Comparison of ENCODE assay signal across 9 cellular contexts in the genomic region with DNA sequence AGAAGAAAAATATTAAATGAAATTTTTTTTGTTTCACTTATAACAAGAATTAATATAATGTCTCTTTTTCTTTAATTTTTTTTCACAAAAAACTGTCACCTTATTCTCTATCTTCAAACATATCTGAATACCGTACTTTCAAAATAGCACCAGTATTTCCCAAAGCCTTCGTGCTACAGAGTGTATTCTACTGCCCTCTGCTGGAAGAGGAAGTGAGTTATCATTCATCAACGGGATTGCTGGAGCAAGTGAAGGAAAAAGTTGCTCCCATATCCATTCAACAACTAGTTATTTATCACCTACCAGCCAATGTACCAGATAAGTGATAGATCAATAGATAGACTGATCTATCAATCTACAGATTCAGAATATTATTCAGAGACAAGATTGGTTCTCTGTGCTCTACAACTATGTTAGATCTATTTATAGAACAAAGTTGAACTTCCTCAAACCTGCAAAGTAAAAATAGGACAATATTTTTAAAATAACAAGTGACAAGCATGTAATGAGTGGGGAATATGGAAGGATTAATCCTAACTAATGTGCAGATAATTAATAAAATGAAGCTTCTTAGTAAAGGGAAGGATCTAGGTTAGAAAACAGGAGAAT. TPM values are rescaled to one million over a fixed set of nuclear protein-coding genes. Genes with fewer than 3 reads are reported as not detected.
A peak's percentile ranks its signal among the peaks of the same experiment; 100 is the strongest.
DNase-seq lines count a peak whose midpoint lies in the region; ATAC-seq and TF ChIP-seq lines count a peak whose summit lies in the region.
"Had no signal": no experiment of that assay in that cellular context is flagged by ENCODE, and none has a peak within 500 bp of the region (broad histone marks: within the 10 kb centered on the region; RNA-seq: fewer than 3 reads in every experiment).

No MANE protein-coding gene starts in this region.

- H3K4me1 ChIP-seq in OCI-LY1 (ENCODE audit: insufficient read depth, low read length, severe bottlenecking) (no peaks in the 10 kb centered on the region), osteoblast (ENCODE audit: insufficient read depth, low read length) (no peaks in the 10 kb centered on the region)

- H3K9me2 ChIP-seq in OCI-LY1 (ENCODE audit: low read depth, low read length): no peaks in the 10 kb centered on the region

- H3K4me3 Mint-ChIP-seq in endothelial cell (ENCODE audit: unreplicated experiment): no peak overlapping the region
- no peak overlapping the region for H3K4me3 Mint-ChIP-seq in stimulated activated naive B cell treated with anti-CD40 and anti-IgM and Interleukin-4, amounts not matched to agents 10 μg/mL and 1 μg/mL and 100 μg/mL, for 72 hours

- no peaks in the 10 kb centered on the region for H4K20me1 ChIP-seq in OCI-LY1 (ENCODE audit: insufficient read depth, low read length)
- H4K20me1 ChIP-seq in osteoblast (ENCODE audit: insufficient read depth, low read length): no peaks in the 10 kb centered on the region

- H3K79me2 ChIP-seq in OCI-LY1 (ENCODE audit: insufficient read depth, low read length): no peaks in the 10 kb centered on the region
- H3K79me2 ChIP-seq in osteoblast (ENCODE audit: insufficient read depth, low read length): no peaks in the 10 kb centered on the region

- H3K27me3 Mint-ChIP-seq in endothelial cell (ENCODE audit: unreplicated experiment): no peaks in the 10 kb centered on the region
- H3K27me3 Mint-ChIP-seq in stimulated activated naive B cell treated with anti-CD40 and anti-IgM and Interleukin-4, amounts not matched to agents 10 μg/mL and 1 μg/mL and 100 μg/mL, for 72 hours: peaks cover 6 to 7% of the 10 kb centered on the region in 2 donors

- H3K4me3 ChIP-seq in OCI-LY1 (ENCODE audit: low read depth, low read length, poor library complexity, severe bottlenecking) (no peak overlapping the region), osteoblast (ENCODE audit: insufficient read depth, low read length) (no peak overlapping the region)
- H3K4me3 ChIP-seq: skin epidermis had no signal

- peaks cover 3% of the 10 kb centered on the region for H3K4me1 Mint-ChIP-seq in endothelial cell (ENCODE audit: unreplicated experiment)
- peaks cover 0 to 4% of the 10 kb centered on the region in 2 donors for H3K4me1 Mint-ChIP-seq in stimulated activated naive B cell treated with anti-CD40 and anti-IgM and Interleukin-4, amounts not matched to agents 10 μg/mL and 1 μg/mL and 100 μg/mL, for 72 hours

- peak; percentile 75 for ATAC-seq in GM18907 (IDR thresholded peaks at IDR 0.05; ENCODE audit: unreplicated experiment)
- ATAC-seq in HG03565 (IDR thresholded peaks at IDR 0.05; ENCODE audit: unreplicated experiment): peak; percentile 78
- no peak for ATAC-seq in stimulated activated naive B cell treated with anti-CD40 and anti-IgM and Interleukin-4, amounts not matched to agents 10 μg/mL and 1 μg/mL and 100 μg/mL, for 72 hours (replicated peaks)

- H2AFZ ChIP-seq in OCI-LY1 (ENCODE audit: low read length): no peak overlapping the region
- no peak overlapping the region for H2AFZ ChIP-seq in osteoblast (ENCODE audit: low read length)

- H3K27ac ChIP-seq in OCI-LY1 (ENCODE audit: low read depth, low read length, poor library complexity, severe bottlenecking): no peak overlapping the region
- no peak overlapping the region for H3K27ac ChIP-seq in osteoblast (ENCODE audit: low read depth, low read length)
- H3K27ac ChIP-seq: skin epidermis had no signal

- H3K27me3 ChIP-seq in OCI-LY1 (ENCODE audit: insufficient read depth, low read length) (no peaks in the 10 kb centered on the region), osteoblast (ENCODE audit: insufficient read depth, low read length) (no peaks in the 10 kb centered on the region)

- no peaks in the 10 kb centered on the region for H3K36me3 Mint-ChIP-seq in endothelial cell (ENCODE audit: low read depth, unreplicated experiment)
- no peaks in the 10 kb centered on the region for H3K36me3 Mint-ChIP-seq in stimulated activated naive B cell treated with anti-CD40 and anti-IgM and Interleukin-4, amounts not matched to agents 10 μg/mL and 1 μg/mL and 100 μg/mL, for 72 hours

- H3K9me3 ChIP-seq in OCI-LY1 (ENCODE audit: low read length): no peaks in the 10 kb centered on the region
- H3K9me3 ChIP-seq in osteoblast (ENCODE audit: low read depth, low read length): no peaks in the 10 kb centered on the region

- H3K36me3 ChIP-seq in OCI-LY1 (ENCODE audit: insufficient read depth, low read length): no peaks in the 10 kb centered on the region
- H3K36me3 ChIP-seq in osteoblast (ENCODE audit: insufficient read depth, low read length): no peaks in the 10 kb centered on the region

- no peak overlapping the region for H3K27ac Mint-ChIP-seq in endothelial cell (ENCODE audit: unreplicated experiment)
- H3K27ac Mint-ChIP-seq in stimulated activated naive B cell treated with anti-CD40 and anti-IgM and Interleukin-4, amounts not matched to agents 10 μg/mL and 1 μg/mL and 100 μg/mL, for 72 hours: no peak overlapping the region

- H3F3A ChIP-seq in OCI-LY1 (ENCODE audit: insufficient read depth, low read length): no peaks in the 10 kb centered on the region

- H3K9ac ChIP-seq in OCI-LY1 (ENCODE audit: low read length): no peak overlapping the region

- no peaks in the 10 kb centered on the region for H3K9me3 Mint-ChIP-seq in endothelial cell (ENCODE audit: unreplicated experiment)
- peaks cover 0 to 1% of the 10 kb centered on the region in 2 donors for H3K9me3 Mint-ChIP-seq in stimulated activated naive B cell treated with anti-CD40 and anti-IgM and Interleukin-4, amounts not matched to agents 10 μg/mL and 1 μg/mL and 100 μg/mL, for 72 hours

- H3K4me2 ChIP-seq in OCI-LY1 (ENCODE audit: low read length): no peak overlapping the region
- no peak overlapping the region for H3K4me2 ChIP-seq in osteoblast (ENCODE audit: insufficient read depth, low read length)

- DNase-seq in COR-L47 (lab: John Stamatoyannopoulos, UW) (peak; percentile 41), endothelial cell (ENCODE audit: low spot score) (peak; percentile 42), osteoblast (ENCODE audit: insufficient read length, low spot score, missing footprints) (no peak), cortex of kidney (lab: John Stamatoyannopoulos, UW) (no peak)
- no peak for DNase-seq in stimulated activated naive B cell treated with anti-CD40 and anti-IgM and Interleukin-4, amounts not matched to agents 10 μg/mL and 1 μg/mL and 100 μg/mL, for 72 hours

- peak; percentile 78 for TF ChIP-seq CTCF in OCI-LY1 (IDR thresholded peaks at IDR 0.05; ENCODE audit: low read length)
- peak; percentile 77 for TF ChIP-seq CTCF in endothelial cell (IDR thresholded peaks at IDR 0.05; ENCODE audit: unreplicated experiment)
- peak; percentile 70 for TF ChIP-seq CTCF in osteoblast (IDR thresholded peaks at IDR 0.05; ENCODE audit: extremely low read depth, low read depth, low read length)

RNA-seq across cellular contexts. Expression of a gene that starts 26.7 kb away (rescaled TPM):
- not detected for total RNA-seq in endothelial cell (ENCODE audit: unreplicated experiment)
- total RNA-seq in osteoblast: not detected in 2 replicates

Comparison
In these comparisons a context has a peak if more than half of its experiments do, and no peak if none do; other contexts are left out.
1. DNase-seq: peak in COR-L47 (single experiment) and endothelial cell (single experiment); none in osteoblast (single experiment), stimulated activated naive B cell treated with anti-CD40 and anti-IgM and Interleukin-4, amounts not matched to agents 10 μg/mL and 1 μg/mL and 100 μg/mL, for 72 hours (single experiment) and cortex of kidney (single experiment).
2. ATAC-seq: peak in GM18907 (single experiment) and HG03565 (single experiment); none in stimulated activated naive B cell treated with anti-CD40 and anti-IgM and Interleukin-4, amounts not matched to agents 10 μg/mL and 1 μg/mL and 100 μg/mL, for 72 hours (0 of 2).
3. Peak in every context shown above with its lines, with median percentiles within 50 percentile points of each other: CTCF ChIP-seq.